Comparison of ENCODE assay signal across 13 cellular contexts in genomic region chr1:88079036-88079435, GRCh38.
A peak's percentile ranks its signal among the peaks of the same experiment; 100 is the strongest.
DNase-seq lines count a peak whose midpoint lies in the region; ATAC-seq, FAIRE-seq and TF ChIP-seq lines count a peak whose summit lies in the region.
"Had no signal": no experiment of that assay in that cellular context is flagged by ENCODE, and none has a peak within 500 bp of the region (broad histone marks: within the 10 kb centered on the region; RNA-seq: fewer than 3 reads in every experiment).

No MANE protein-coding gene starts in this region.

- no peak for FAIRE-seq in frontal cortex (lab: Jason Lieb, UNC)
- FAIRE-seq: GM18507 had no signal

- ATAC-seq in HG02610 (IDR thresholded peaks at IDR 0.05; ENCODE audit: unreplicated experiment) = no peak

- TF ChIP-seq CTCF in epithelial cell of esophagus (IDR thresholded peaks at IDR 0.05; ENCODE audit: insufficient read depth, low read depth, low read length, missing control alignments) (peak; percentile 46), retinal pigment epithelial cell (conservative IDR thresholded peaks at IDR 0.05; ENCODE audit: low read depth, low read length) (peak; percentile 76)

- DNase-seq in NCI-H748 (lab: John Stamatoyannopoulos, UW; ENCODE audit: unreplicated experiment) (peak; percentile 3), NCI-H748 treated with DMSO at 0.1 percent for 48 hours (lab: John Stamatoyannopoulos, UW) (no peak), NCI-H82 (lab: John Stamatoyannopoulos, UW) (peak; percentile 66), epithelial cell of esophagus (ENCODE audit: low read depth) (peak; percentile 20), retinal pigment epithelial cell (ENCODE audit: low read depth) (no peak), frontal cortex (ENCODE audit: low spot score in 2 of 2) (no peak)
- no peak for DNase-seq in stimulated activated CD4-positive, alpha-beta T cell treated with anti-CD3 and anti-CD28 coated beads, Interleukin-4, amount 100 ng/mL, for 24 hours
- DNase-seq: activated T-cell treated with anti-CD3 and anti-CD28 coated beads for 4 hours, AML-193, cerebellar nuclear complex, NCI-H2171 treated with DMSO at 0.1 percent for 48 hours had no signal

- no peak overlapping the region for H3K4me3 ChIP-seq in epithelial cell of esophagus (ENCODE audit: low read length)
- H3K4me3 ChIP-seq in retinal pigment epithelial cell (ENCODE audit: low read length) = no peak overlapping the region

Comparison
In these comparisons a context has a peak if more than half of its experiments do, and no peak if none do; other contexts are left out.
1. DNase-seq: peak in NCI-H748 (single experiment), NCI-H82 (single experiment) and epithelial cell of esophagus (single experiment); none in NCI-H748 treated with DMSO at 0.1 percent for 48 hours (single experiment), retinal pigment epithelial cell (single experiment), frontal cortex (0 of 2) and stimulated activated CD4-positive, alpha-beta T cell treated with anti-CD3 and anti-CD28 coated beads, Interleukin-4, amount 100 ng/mL, for 24 hours (single experiment).